ENCODE assay signal across 8 cellular contexts in the genomic region with DNA sequence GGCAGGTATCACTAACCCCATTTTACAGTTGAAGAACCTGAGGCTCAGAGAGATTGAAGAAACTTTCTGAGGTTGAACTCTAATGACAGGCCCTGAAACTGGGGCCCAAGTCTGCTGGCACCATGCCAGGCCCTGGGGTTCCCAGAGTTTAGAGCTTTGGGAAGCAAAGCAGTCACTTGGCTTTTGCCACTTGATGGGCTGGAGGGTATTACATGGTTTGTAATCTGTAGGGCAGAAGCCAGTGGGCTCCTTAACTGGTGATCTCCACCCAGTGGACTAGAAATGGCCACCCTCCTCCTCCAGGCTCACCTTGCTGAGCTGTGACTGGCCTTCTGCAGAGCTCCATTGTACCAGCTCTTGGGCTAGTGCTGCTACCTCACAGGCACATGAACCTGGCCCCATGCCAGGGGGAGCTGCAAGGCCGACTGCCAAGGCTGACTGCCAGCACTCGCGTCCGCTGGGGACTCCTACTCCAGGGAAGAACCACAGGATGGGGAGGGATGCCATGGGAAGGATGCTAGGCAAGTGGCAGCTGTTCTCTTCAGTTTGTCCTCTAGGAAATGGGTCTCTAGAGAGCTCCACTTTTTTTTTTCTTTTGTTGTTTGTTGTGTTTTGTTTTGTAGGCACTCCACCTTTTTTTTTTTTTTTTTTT.
A peak's percentile ranks its signal among the peaks of the same experiment; 100 is the strongest.
DNase-seq lines count a peak whose midpoint lies in the region; ATAC-seq, FAIRE-seq and TF ChIP-seq lines count a peak whose summit lies in the region.

No MANE protein-coding gene starts in this region.

- H3K4me3 ChIP-seq in kidney epithelial cell (ENCODE audit: low read depth, low read length): no peak overlapping the region

- FAIRE-seq in urothelium cell line (lab: Jason Lieb, UNC): no peak

- H3K27me3 ChIP-seq in kidney epithelial cell (ENCODE audit: control insufficient read depth, insufficient read depth, low read length): no peaks in the 10 kb centered on the region

- peak; percentile 62 for DNase-seq in activated effector memory CD4-positive, alpha-beta T cell treated with anti-CD3 and anti-CD28 coated beads, Interleukin-2, amount 50 U/mL, for 16 hours
- DNase-seq in activated effector memory CD4-positive, alpha-beta T cell treated with Interleukin-2 at 50 U/mL for 16 hours: no peak
- DNase-seq in astrocyte of the hippocampus (ENCODE audit: low read depth, low spot score): peak; percentile 94
- peak; percentile 42 for DNase-seq in kidney epithelial cell (ENCODE audit: low read depth)
- peak; percentile 61 for DNase-seq in urothelium cell line (ENCODE audit: low spot score)
- DNase-seq in NOMO-1 treated with dmso at 0.1 percent for 144 hours (lab: John Stamatoyannopoulos, UW; ENCODE audit: unreplicated experiment): no peak
- DNase-seq in GOT3 (lab: John Stamatoyannopoulos, UW): no peak

- ATAC-seq in GM21723 (IDR thresholded peaks at IDR 0.05; ENCODE audit: unreplicated experiment): no peak

- no peak for TF ChIP-seq CTCF in kidney epithelial cell (IDR thresholded peaks at IDR 0.05; ENCODE audit: insufficient read depth, low read length, poor library complexity, severe bottlenecking)

- H3K36me3 ChIP-seq in kidney epithelial cell (ENCODE audit: control insufficient read depth, insufficient read depth, low read length): no peaks in the 10 kb centered on the region

Comparison
In these comparisons a context has a peak if more than half of its experiments do, and no peak if none do; other contexts are left out.
1. DNase-seq: peak in activated effector memory CD4-positive, alpha-beta T cell treated with anti-CD3 and anti-CD28 coated beads, Interleukin-2, amount 50 U/mL, for 16 hours (single experiment), astrocyte of the hippocampus (single experiment), kidney epithelial cell (single experiment) and urothelium cell line (single experiment); none in activated effector memory CD4-positive, alpha-beta T cell treated with Interleukin-2 at 50 U/mL for 16 hours (single experiment), NOMO-1 treated with dmso at 0.1 percent for 144 hours (single experiment) and GOT3 (single experiment).